2 cellular contexts compared by ENCODE assay signal in genomic region chr5:69129413-69129812, GRCh38.
A peak's percentile ranks its signal among the peaks of the same experiment; 100 is the strongest.
TF ChIP-seq lines count a peak whose summit lies in the region.

No MANE protein-coding gene starts in this region.

TF ChIP-seq in endothelial cell of umbilical vein, 7 proteins besides CTCF, POLR2A, EP300 and RAD21:
- TF ChIP-seq POLR2AphosphoS5 (IDR thresholded peaks at IDR 0.05; ENCODE audit: insufficient read depth, low read depth, low read length) (no peak), GATA2 (IDR thresholded peaks at IDR 0.05; ENCODE audit: insufficient read depth, insufficient read length, low read depth, low read length) (no peak), EZH2 (IDR thresholded peaks at IDR 0.05; ENCODE audit: borderline replicate concordance, low read depth, low read length, severe bottlenecking) (no peak), MYC (IDR thresholded peaks at IDR 0.05; ENCODE audit: low read depth, low read length) (no peak), FOS (IDR thresholded peaks at IDR 0.05; ENCODE audit: borderline replicate concordance, insufficient read depth, low read length) (peak; percentile 4), JUN (IDR thresholded peaks at IDR 0.05; ENCODE audit: borderline replicate concordance, insufficient read depth, insufficient read length, low read depth) (no peak)
TF ChIP-seq in endothelial cell of umbilical vein: peak in this region for 1.

TF ChIP-seq in HepG2, 621 proteins besides CTCF, POLR2A, EP300 and RAD21:
- TF ChIP-seq ZNF101 (CRISPR knock-in tag; IDR thresholded peaks at IDR 0.05; ENCODE audit: borderline replicate concordance, low read depth), result no peak
- TF ChIP-seq ARID2 (CRISPR knock-in tag; IDR thresholded peaks at IDR 0.05; ENCODE audit: borderline replicate concordance), result no peak
- no peak for TF ChIP-seq ELF3 (CRISPR knock-in tag; IDR thresholded peaks at IDR 0.05)
- TF ChIP-seq ZNF263 (CRISPR knock-in tag; IDR thresholded peaks at IDR 0.05), result no peak
- no peak for TF ChIP-seq ZBTB46 (CRISPR knock-in tag; IDR thresholded peaks at IDR 0.05; ENCODE audit: borderline replicate concordance)
- no peak for TF ChIP-seq JUND (CRISPR knock-in tag; IDR thresholded peaks at IDR 0.05)
- TF ChIP-seq, protein P1, sequence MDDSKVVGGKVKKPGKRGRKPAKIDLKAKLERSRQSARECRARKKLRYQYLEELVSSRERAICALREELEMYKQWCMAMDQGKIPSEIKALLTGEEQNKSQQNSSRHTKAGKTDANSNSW (CRISPR knock-in tag; IDR thresholded peaks at IDR 0.05; ENCODE audit: borderline replicate concordance), result no peak
- TF ChIP-seq ZNF138 (CRISPR knock-in tag; IDR thresholded peaks at IDR 0.05; ENCODE audit: low read depth), result no peak
- TF ChIP-seq XRCC5 (optimal IDR thresholded peaks at IDR 0.05; ENCODE audit: low read length), result no peak
- TF ChIP-seq BRCA1 (CRISPR knock-in tag; IDR thresholded peaks at IDR 0.05), result no peak
- TF ChIP-seq NPAS2 (CRISPR knock-in tag; IDR thresholded peaks at IDR 0.05; ENCODE audit: borderline replicate concordance), result no peak
- TF ChIP-seq ZNF746 (CRISPR knock-in tag; IDR thresholded peaks at IDR 0.05), result no peak
- TF ChIP-seq, protein P2, sequence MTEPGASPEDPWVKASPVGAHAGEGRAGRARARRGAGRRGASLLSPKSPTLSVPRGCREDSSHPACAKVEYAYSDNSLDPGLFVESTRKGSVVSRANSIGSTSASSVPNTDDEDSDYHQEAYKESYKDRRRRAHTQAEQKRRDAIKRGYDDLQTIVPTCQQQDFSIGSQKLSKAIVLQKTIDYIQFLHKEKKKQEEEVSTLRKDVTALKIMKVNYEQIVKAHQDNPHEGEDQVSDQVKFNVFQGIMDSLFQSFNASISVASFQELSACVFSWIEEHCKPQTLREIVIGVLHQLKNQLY (CRISPR knock-in tag; IDR thresholded peaks at IDR 0.05), result no peak
- no peak for TF ChIP-seq NONO (IDR thresholded peaks at IDR 0.05)
- no peak for TF ChIP-seq NONO (CRISPR knock-in tag; conservative IDR thresholded peaks at IDR 0.05)
- no peak for TF ChIP-seq NFYC (CRISPR knock-in tag; IDR thresholded peaks at IDR 0.05)
- no peak for TF ChIP-seq POGZ (CRISPR knock-in tag; IDR thresholded peaks at IDR 0.05)
- TF ChIP-seq, protein P3, sequence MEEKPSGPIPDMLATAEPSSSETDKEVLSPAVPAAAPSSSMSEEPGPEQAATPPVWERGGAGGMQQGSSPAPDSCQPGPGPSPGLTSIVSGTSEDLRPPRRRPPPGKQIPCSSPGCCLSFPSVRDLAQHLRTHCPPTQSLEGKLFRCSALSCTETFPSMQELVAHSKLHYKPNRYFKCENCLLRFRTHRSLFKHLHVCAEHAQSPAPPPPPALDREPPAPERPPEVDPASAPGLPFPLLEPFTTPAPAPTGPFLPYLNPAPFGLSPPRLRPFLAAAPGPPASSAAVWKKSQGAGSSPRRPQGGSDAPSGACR (CRISPR knock-in tag; IDR thresholded peaks at IDR 0.05), result no peak
- no peak for TF ChIP-seq IKZF4 (CRISPR knock-in tag; IDR thresholded peaks at IDR 0.05; ENCODE audit: borderline replicate concordance, low read depth, not compliant biosample characterization)
- no peak for TF ChIP-seq JUNB (CRISPR knock-in tag; IDR thresholded peaks at IDR 0.05; ENCODE audit: borderline replicate concordance)
- no peak for TF ChIP-seq ZIK1 (CRISPR knock-in tag; IDR thresholded peaks at IDR 0.05; ENCODE audit: borderline replicate concordance, low read depth)
